In genomic region chr2:46493241-46493970, GRCh38 we compare ENCODE assay signal across 8 cellular contexts. TPM values are rescaled to one million over a fixed set of nuclear protein-coding genes. Genes with fewer than 3 reads are reported as not detected.
DNase-seq lines count a peak whose midpoint lies in the region; ATAC-seq and TF ChIP-seq lines count a peak whose summit lies in the region.

No MANE protein-coding gene starts in this region.

- H3K4me3 ChIP-seq in adipocyte (ENCODE audit: low read length) (no peak overlapping the region), smooth muscle cell (no peak overlapping the region), aorta (ENCODE audit: low read length in 2 of 2) (no peak overlapping the region)

- no peaks in the 10 kb centered on the region for H3K9me3 ChIP-seq in adipocyte (ENCODE audit: control insufficient read depth, low read length)
- H3K9me3 ChIP-seq in smooth muscle cell (replicated peaks; ENCODE audit: low read depth), result no peaks in the 10 kb centered on the region
- H3K9me3 ChIP-seq in aorta (ENCODE audit: control insufficient read depth, low read length), result no peaks in the 10 kb centered on the region

- intact Hi-C loops in aorta (cut with DNase I), result no loop called here

- H3K79me2 ChIP-seq in smooth muscle cell (ENCODE audit: low read depth), result no peaks in the 10 kb centered on the region

- no peaks in the 10 kb centered on the region for H3F3A ChIP-seq in smooth muscle cell (ENCODE audit: low read depth)

- H3K4me1 ChIP-seq in adipocyte (ENCODE audit: control insufficient read depth, insufficient read depth, low read length) (peaks cover 23% of the 10 kb centered on the region), smooth muscle cell (ENCODE audit: low read depth) (peaks cover 28% of the 10 kb centered on the region), aorta (ENCODE audit: control insufficient read depth in 1 of 2, insufficient read depth in 2 of 2, low read length in 2 of 2) (no peaks in the 10 kb centered on the region)

- TF ChIP-seq CTCF in smooth muscle cell (IDR thresholded peaks at IDR 0.05; ENCODE audit: borderline replicate concordance, insufficient read depth, poor library complexity, severe bottlenecking), result no peak

- peak; percentile 77 for ATAC-seq in GM19035 (IDR thresholded peaks at IDR 0.05; ENCODE audit: unreplicated experiment)
- ATAC-seq in HG03103 (IDR thresholded peaks at IDR 0.05; ENCODE audit: low read depth, unreplicated experiment), result peak; percentile 57
- no peak for ATAC-seq in aorta (ENCODE audit: low FRiP score)

- peak overlapping the region; percentile 43 for H3K27ac ChIP-seq in smooth muscle cell (ENCODE audit: low read depth)
- no peak overlapping the region for H3K27ac ChIP-seq in aorta (ENCODE audit: low read depth in 1 of 2, low read length in 2 of 2)

- H3K27me3 ChIP-seq in adipocyte (replicated peaks; ENCODE audit: control insufficient read depth, insufficient read depth, low read length) (peaks cover 2% of the 10 kb centered on the region), smooth muscle cell (ENCODE audit: low read depth) (peaks cover 15% of the 10 kb centered on the region), aorta (ENCODE audit: control insufficient read depth in 1 of 2, insufficient read depth in 2 of 2, low read length in 1 of 2) (no peaks in the 10 kb centered on the region)

- no peak overlapping the region for H3K9ac ChIP-seq in adipocyte (ENCODE audit: low read length)
- peak overlapping the region; percentile 2 for H3K9ac ChIP-seq in smooth muscle cell (ENCODE audit: low read depth)

- H3K4me2 ChIP-seq in smooth muscle cell, result peak overlapping the region; percentile 71

- WGBS in smooth muscle cell (ENCODE audit: low lambda C conversion rate), result 34% methylated on average over 8 of the region's 8 CpGs
- 49 to 55% methylated on average over 8 of the region's 8 CpGs for WGBS in aorta, 2 donors

- H2AFZ ChIP-seq in smooth muscle cell (ENCODE audit: low read depth), result peak overlapping the region; percentile 17

- no peaks in the 10 kb centered on the region for H4K20me1 ChIP-seq in smooth muscle cell (ENCODE audit: low read depth)

- peak; percentile 80 for DNase-seq in A172 (ENCODE audit: low spot score)
- DNase-seq in adipocyte (ENCODE audit: low read depth), result peak; percentile 72
- no peak for DNase-seq in smooth muscle cell (lab: John Stamatoyannopoulos, UW; ENCODE audit: unreplicated experiment)
- DNase-seq in germinal center (ENCODE audit: low spot score), result no peak
- no peak for DNase-seq in inferior parietal cortex (ENCODE audit: extremely low spot score)
- no peak for DNase-seq in aorta

- H3K36me3 ChIP-seq in adipocyte (ENCODE audit: control insufficient read depth, insufficient read depth, low read length, severe bottlenecking) (no peaks in the 10 kb centered on the region), smooth muscle cell (ENCODE audit: low read depth) (no peaks in the 10 kb centered on the region), aorta (ENCODE audit: control insufficient read depth in 1 of 2, insufficient read depth in 2 of 2, low read length in 1 of 2) (no peaks in the 10 kb centered on the region)

RNA-seq across cellular contexts. Expression of gene TMEM247, which starts 14.0 kb away (rescaled TPM):
- total RNA-seq in A172 (2014; rRNA removed; shearing (Covaris generic)), result not detected in 2 replicates
- total RNA-seq in smooth muscle cell (not detected in 2 replicates), aorta (not detected)
- polyA plus RNA-seq in smooth muscle cell (not detected in 2 replicates), aorta (not detected)

RNA-seq across cellular contexts. Expression of gene RHOQ, which starts 48.9 kb away (rescaled TPM):
- total RNA-seq in A172 (2014; rRNA removed; shearing (Covaris generic)), result 64.7 and 70.9 TPM in 2 replicates
- total RNA-seq in smooth muscle cell (72.8 and 85.6 TPM in 2 replicates), aorta (100 to 1,000 TPM; 135 to 172 TPM)
- polyA plus RNA-seq in smooth muscle cell (30.3 and 34.1 TPM in 2 replicates), aorta (10 to 100 TPM; 59.2 to 98.3 TPM)

RNA-seq across cellular contexts. Expression of gene ATP6V1E2, which starts 49.0 kb away (rescaled TPM):
- total RNA-seq in A172 (2014; rRNA removed; shearing (Covaris generic)), result 12.6 and 13.8 TPM in 2 replicates
- total RNA-seq in smooth muscle cell, result 2.1 and 3.2 TPM in 2 replicates
- polyA plus RNA-seq in smooth muscle cell, result 3.0 and 5.7 TPM in 2 replicates
- 1 to 10 TPM; 5.1 to 6.8 TPM for total RNA-seq in aorta
- 1 to 10 TPM; 2.9 to 8.0 TPM for polyA plus RNA-seq in aorta

Comparison
In these comparisons a context has a peak if more than half of its experiments do, and no peak if none do; other contexts are left out.
1. DNase-seq: peak in A172 (single experiment) and adipocyte (single experiment); none in smooth muscle cell (single experiment), germinal center (single experiment), inferior parietal cortex (single experiment) and aorta (0 of 2).